Comparison of ENCODE assay signal across 23 cellular contexts in the genomic region with DNA sequence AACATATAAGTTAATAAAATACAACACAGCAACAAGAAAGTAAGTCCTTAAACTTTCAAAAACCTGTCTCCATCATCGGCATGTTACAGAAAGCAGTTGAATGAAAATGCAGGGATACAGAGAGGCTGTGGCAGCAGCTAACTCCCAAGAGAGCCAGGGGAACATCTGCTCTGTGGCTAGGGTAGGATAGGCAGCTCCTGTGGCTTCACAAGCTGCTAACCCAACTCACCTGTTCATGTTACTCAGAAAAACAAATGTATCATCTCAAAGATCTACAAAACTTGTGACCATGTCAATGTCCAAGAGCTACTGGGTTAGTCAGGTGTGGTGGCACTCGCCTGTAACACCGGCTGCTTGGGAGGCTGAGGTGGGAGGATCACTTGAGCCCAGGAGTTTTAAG.
"Had no signal": no experiment of that assay in that cellular context is flagged by ENCODE, and none has a peak within 500 bp of the region (broad histone marks: within the 10 kb centered on the region; RNA-seq: fewer than 3 reads in every experiment).

No MANE protein-coding gene starts in this region.

- H3K27ac Mint-ChIP-seq: activated CD4-positive, alpha-beta T cell treated with anti-CD3 and anti-CD28 coated beads, Interleukin-2, amount 10 ng/mL, durations not matched to agents 24 days and 14 days; activated CD8-positive, alpha-beta memory T cell treated with anti-CD3 and anti-CD28 coated beads, Interleukin-2, amount 10 ng/mL, durations not matched to agents 7 days and 5 days; activated naive CD4-positive, alpha-beta T cell treated with anti-CD3 and anti-CD28 coated beads for 36 hours; activated naive CD8-positive, alpha-beta T cell treated with anti-CD3 and anti-CD28 coated beads for 36 hours; activated T-cell treated with anti-CD3 and anti-CD28 coated beads, Interleukin-2, amount 50 U/mL, for 24 hours; activated T-helper 17 cell treated with anti-CD3 and anti-CD28 coated beads, Interleukin-2, amount 50 U/mL, for 72 hours; T-helper 1 cell treated with Interleukin-12 subunit alpha and Interleukin-12 subunit beta and Interleukin-4 antibody, amounts not matched to agents 30 μg/mL and 1 μg/mL, for 36 hours; WTC11 had no signal

- H3K4me1 Mint-ChIP-seq: WTC11 had no signal

- DNase-seq: activated CD4-positive, alpha-beta T cell treated with anti-CD3 and anti-CD28 coated beads, Interleukin-2, amount 10 ng/mL, durations not matched to agents 24 days and 14 days; activated CD4-positive, alpha-beta T cell treated with anti-CD3 and anti-CD28 coated beads, Interleukin-2, amount 50 U/mL, for 48 hours; activated CD4-positive, CD25-positive, alpha-beta regulatory T cell treated with anti-CD3 and anti-CD28 coated beads, Interleukin-2, amount 50 U/mL, for 72 hours; activated CD8-positive, alpha-beta memory T cell treated with anti-CD3 and anti-CD28 coated beads, Interleukin-2, amount 10 ng/mL, durations not matched to agents 7 days and 5 days; activated gamma-delta T cell; activated naive CD4-positive, alpha-beta T cell treated with anti-CD3 and anti-CD28 coated beads for 36 hours; activated naive CD8-positive, alpha-beta T cell treated with anti-CD3 and anti-CD28 coated beads for 36 hours; activated T-cell treated with anti-CD3 and anti-CD28 coated beads, Interleukin-2, amount 50 U/mL, for 24 hours; brain microvascular endothelial cell; cerebellar nuclear complex; Karpas-422; NCI-H1048; NCI-H146; NCI-H2029; NCI-H2107; NCI-H510A treated with DMSO at 0.1 percent for 48 hours; Peyer's patch; Right ventricle myocardium superior had no signal

- H3K9me3 Mint-ChIP-seq: activated CD4-positive, alpha-beta T cell treated with anti-CD3 and anti-CD28 coated beads, Interleukin-2, amount 10 ng/mL, durations not matched to agents 24 days and 14 days; activated naive CD4-positive, alpha-beta T cell treated with anti-CD3 and anti-CD28 coated beads for 36 hours; activated naive CD8-positive, alpha-beta T cell treated with anti-CD3 and anti-CD28 coated beads for 36 hours; activated T-cell treated with anti-CD3 and anti-CD28 coated beads, Interleukin-2, amount 50 U/mL, for 24 hours; activated T-helper 17 cell treated with anti-CD3 and anti-CD28 coated beads, Interleukin-2, amount 50 U/mL, for 72 hours; T-helper 1 cell treated with Interleukin-12 subunit alpha and Interleukin-12 subunit beta and Interleukin-4 antibody, amounts not matched to agents 30 μg/mL and 1 μg/mL, for 36 hours; WTC11 had no signal

- H3K4me1 ChIP-seq: SJSA1 had no signal

- H3K27me3 ChIP-seq: brain microvascular endothelial cell, Peyer's patch, SJSA1 had no signal

- H3K27ac ChIP-seq: brain microvascular endothelial cell, Peyer's patch, RWPE1, SJSA1 had no signal

- H3K4me3 Mint-ChIP-seq: activated CD4-positive, alpha-beta T cell treated with anti-CD3 and anti-CD28 coated beads, Interleukin-2, amount 10 ng/mL, durations not matched to agents 24 days and 14 days; activated CD8-positive, alpha-beta memory T cell treated with anti-CD3 and anti-CD28 coated beads, Interleukin-2, amount 10 ng/mL, durations not matched to agents 7 days and 5 days; activated naive CD4-positive, alpha-beta T cell treated with anti-CD3 and anti-CD28 coated beads for 36 hours; activated naive CD8-positive, alpha-beta T cell treated with anti-CD3 and anti-CD28 coated beads for 36 hours; activated T-cell treated with anti-CD3 and anti-CD28 coated beads, Interleukin-2, amount 50 U/mL, for 24 hours; activated T-helper 17 cell treated with anti-CD3 and anti-CD28 coated beads, Interleukin-2, amount 50 U/mL, for 72 hours; T-helper 1 cell treated with Interleukin-12 subunit alpha and Interleukin-12 subunit beta and Interleukin-4 antibody, amounts not matched to agents 30 μg/mL and 1 μg/mL, for 36 hours; WTC11 had no signal

- ATAC-seq: activated CD8-positive, alpha-beta memory T cell treated with anti-CD3 and anti-CD28 coated beads, Interleukin-2, amount 10 ng/mL, durations not matched to agents 7 days and 5 days; activated T-helper 17 cell treated with anti-CD3 and anti-CD28 coated beads, Interleukin-2, amount 50 U/mL, for 72 hours; WTC11 had no signal

- H3K4me3 ChIP-seq: Peyer's patch, SJSA1 had no signal

- H3K9me3 ChIP-seq: Peyer's patch, SJSA1 had no signal

- H3K27me3 Mint-ChIP-seq: activated CD4-positive, alpha-beta T cell treated with anti-CD3 and anti-CD28 coated beads, Interleukin-2, amount 10 ng/mL, durations not matched to agents 24 days and 14 days; activated CD8-positive, alpha-beta memory T cell treated with anti-CD3 and anti-CD28 coated beads, Interleukin-2, amount 10 ng/mL, durations not matched to agents 7 days and 5 days; activated naive CD8-positive, alpha-beta T cell treated with anti-CD3 and anti-CD28 coated beads for 36 hours; activated T-cell treated with anti-CD3 and anti-CD28 coated beads, Interleukin-2, amount 50 U/mL, for 24 hours; activated T-helper 17 cell treated with anti-CD3 and anti-CD28 coated beads, Interleukin-2, amount 50 U/mL, for 72 hours had no signal
